Comparison of ENCODE assay signal across 2 cellular contexts in the genomic region with DNA sequence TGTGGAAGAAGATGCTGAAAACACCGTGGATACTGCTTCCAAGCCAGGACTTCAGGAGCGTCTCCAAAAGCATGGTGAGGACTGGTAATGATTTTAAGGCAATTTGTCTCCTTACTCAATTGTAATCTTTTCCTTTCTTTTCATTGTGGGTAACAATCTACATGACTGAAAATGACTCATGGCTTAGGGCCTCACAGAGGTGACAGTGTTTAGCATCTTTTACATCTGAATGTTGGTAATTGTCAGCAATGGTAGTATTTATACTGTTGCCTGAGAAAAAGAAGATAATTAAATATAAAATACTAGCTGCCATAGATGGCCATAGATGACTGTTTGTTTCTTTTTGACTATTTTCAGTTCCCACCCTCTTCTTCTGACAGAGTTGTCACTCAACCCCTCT.
TF ChIP-seq lines count a peak whose summit lies in the region.

No MANE protein-coding gene starts in this region.

TF ChIP-seq in GM23338, 12 proteins besides CTCF, POLR2A, EP300 and RAD21:
- TF ChIP-seq NANOG (IDR thresholded peaks at IDR 0.05; ENCODE audit: borderline replicate concordance) (peak; percentile 24; the same call in 1 of the 2 replicates), EZH2 (IDR thresholded peaks at IDR 0.05; ENCODE audit: low read depth, unreplicated experiment) (no peak)
- TF ChIP-seq, protein P1, sequence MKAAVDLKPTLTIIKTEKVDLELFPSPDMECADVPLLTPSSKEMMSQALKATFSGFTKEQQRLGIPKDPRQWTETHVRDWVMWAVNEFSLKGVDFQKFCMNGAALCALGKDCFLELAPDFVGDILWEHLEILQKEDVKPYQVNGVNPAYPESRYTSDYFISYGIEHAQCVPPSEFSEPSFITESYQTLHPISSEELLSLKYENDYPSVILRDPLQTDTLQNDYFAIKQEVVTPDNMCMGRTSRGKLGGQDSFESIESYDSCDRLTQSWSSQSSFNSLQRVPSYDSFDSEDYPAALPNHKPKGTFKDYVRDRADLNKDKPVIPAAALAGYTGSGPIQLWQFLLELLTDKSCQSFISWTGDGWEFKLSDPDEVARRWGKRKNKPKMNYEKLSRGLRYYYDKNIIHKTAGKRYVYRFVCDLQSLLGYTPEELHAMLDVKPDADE (IDR thresholded peaks at IDR 0.05), result no peak

TF ChIP-seq in endothelial cell of umbilical vein, 7 proteins besides CTCF, POLR2A, EP300 and RAD21:
- peak; percentile 15 for TF ChIP-seq FOS (IDR thresholded peaks at IDR 0.05; ENCODE audit: borderline replicate concordance, insufficient read depth, low read length)
- TF ChIP-seq MAX (IDR thresholded peaks at IDR 0.05; ENCODE audit: insufficient read depth, insufficient read length), result no peak
- no peak for TF ChIP-seq JUN (IDR thresholded peaks at IDR 0.05; ENCODE audit: borderline replicate concordance, insufficient read depth, insufficient read length, low read depth)
